Comparison of ENCODE assay signal across 20 cellular contexts in genomic region chrX:40299502-40300118, GRCh38.
DNase-seq lines count a peak whose midpoint lies in the region; ATAC-seq and TF ChIP-seq lines count a peak whose summit lies in the region.
"Had no signal": no experiment of that assay in that cellular context is flagged by ENCODE, and none has a peak within 500 bp of the region (broad histone marks: within the 10 kb centered on the region; RNA-seq: fewer than 3 reads in every experiment).

No MANE protein-coding gene starts in this region.

- H3K9me3 ChIP-seq in CD4-positive, alpha-beta T cell (ENCODE audit: control insufficient read depth, low read length) = no peaks in the 10 kb centered on the region
- H3K9me3 ChIP-seq in Karpas-422 (ENCODE audit: low read length) = no peaks in the 10 kb centered on the region
- H3K9me3 ChIP-seq: esophagus muscularis mucosa, heart left ventricle, Peyer's patch, upper lobe of left lung had no signal

- CTCF ChIA-PET in CD4-positive, alpha-beta T cell (lab: Charles Lee) = no interaction called here

- H3K27ac ChIP-seq in CD4-positive, alpha-beta T cell (ENCODE audit: low read depth, low read length) = no peak overlapping the region
- H3K27ac ChIP-seq in Karpas-422 (ENCODE audit: low read length) = no peak overlapping the region
- H3K27ac ChIP-seq: esophagus muscularis mucosa, heart left ventricle, HL-60, parathyroid adenoma, Peyer's patch, upper lobe of left lung had no signal

- H3K4me3 Mint-ChIP-seq in CD4-positive, alpha-beta T cell = no peak overlapping the region
- H3K4me3 Mint-ChIP-seq in CD14-positive monocyte = peak overlapping the region in 1 of 2 donors; percentile 47
- H3K4me3 Mint-ChIP-seq: dendritic cell treated with granulocyte-macrophage colony-stimulating factor and Interleukin-4, amounts not matched to agents 40 ng/mL and 50 ng/mL, for 4 days had no signal

- H3K4me3 ChIP-seq in Karpas-422 (ENCODE audit: low read length) = no peak overlapping the region
- H3K4me3 ChIP-seq: esophagus muscularis mucosa, heart left ventricle, Peyer's patch, upper lobe of left lung had no signal

- no peaks in the 10 kb centered on the region for H3K36me3 Mint-ChIP-seq in CD4-positive, alpha-beta T cell (ENCODE audit: low read depth)
- no peaks in the 10 kb centered on the region for H3K36me3 Mint-ChIP-seq in CD14-positive monocyte

- no peak overlapping the region for H3K9ac ChIP-seq in Karpas-422 (ENCODE audit: low read length)
- H3K9ac ChIP-seq: parathyroid adenoma had no signal

- H3K4me1 ChIP-seq in Karpas-422 (ENCODE audit: low read length) = peaks cover 8% of the 10 kb centered on the region
- H3K4me1 ChIP-seq: esophagus muscularis mucosa, heart left ventricle, parathyroid adenoma, Peyer's patch, upper lobe of left lung had no signal

- H3K9me3 Mint-ChIP-seq in CD4-positive, alpha-beta T cell = no peaks in the 10 kb centered on the region
- H3K9me3 Mint-ChIP-seq in CD14-positive monocyte = peaks cover 3 to 25% (median 11%) of the 10 kb centered on the region in 7 donors

- no peaks in the 10 kb centered on the region for H4K20me1 ChIP-seq in Karpas-422 (ENCODE audit: insufficient read depth, low read depth, low read length)

- no peak overlapping the region for H3K27ac Mint-ChIP-seq in CD4-positive, alpha-beta T cell
- no peak overlapping the region for H3K27ac Mint-ChIP-seq in CD14-positive monocyte
- H3K27ac Mint-ChIP-seq: dendritic cell treated with granulocyte-macrophage colony-stimulating factor and Interleukin-4, amounts not matched to agents 40 ng/mL and 50 ng/mL, for 4 days had no signal

- peak in 2 of 10 experiments; percentile 3 to 4 for DNase-seq in CD4-positive, alpha-beta T cell
- peak; percentile 38 for DNase-seq in ELF-1 (ENCODE audit: low read depth, low spot score)
- DNase-seq in Karpas-422 = peak; percentile 42
- DNase-seq in germinal center (ENCODE audit: low spot score) = peak; percentile 6
- no peak for DNase-seq in NCI-H510A treated with DMSO at 0.1 percent for 48 hours (lab: John Stamatoyannopoulos, UW)
- DNase-seq in CD14-positive monocyte (ENCODE audit: low spot score) = no peak
- no peak for DNase-seq in 8988T
- DNase-seq: HCEC 1CT, heart left ventricle, kidney, NCI-H187 treated with DMSO at 0.1 percent for 48 hours, NCI-H526 treated with DMSO at 0.1 percent for 48 hours, Peyer's patch, SW 1271, upper lobe of left lung had no signal

- H3K27me3 ChIP-seq in CD4-positive, alpha-beta T cell (ENCODE audit: control insufficient read depth, insufficient read depth, low read length) = no peaks in the 10 kb centered on the region
- H3K27me3 ChIP-seq in Karpas-422 (ENCODE audit: low read length) = no peaks in the 10 kb centered on the region
- H3K27me3 ChIP-seq: Peyer's patch, upper lobe of left lung had no signal

- H2AFZ ChIP-seq in Karpas-422 (ENCODE audit: low read length) = no peak overlapping the region
- H2AFZ ChIP-seq: parathyroid adenoma had no signal

- no peaks in the 10 kb centered on the region for H3K79me2 ChIP-seq in Karpas-422 (ENCODE audit: low read length)
- H3K79me2 ChIP-seq: parathyroid adenoma had no signal

- no peaks in the 10 kb centered on the region for H3K36me3 ChIP-seq in Karpas-422 (ENCODE audit: insufficient read depth, low read length)
- H3K36me3 ChIP-seq: esophagus muscularis mucosa, heart left ventricle, Peyer's patch, upper lobe of left lung had no signal

- POLR2A ChIA-PET in CD4-positive, alpha-beta T cell (lab: Charles Lee) = no interaction called here

- intact Hi-C loops in CD4-positive, alpha-beta T cell (cut with DNase I, micrococcal nuclease) = no loop called here
- intact Hi-C loops in CD14-positive monocyte (cut with micrococcal nuclease) = loop anchor here in 1 of 2 donors (10.0 kb wide), 1 partner anchor 85 kb away; no protein-coding TSS in a partner anchor

- peaks cover 9% of the 10 kb centered on the region for H3K4me1 Mint-ChIP-seq in CD4-positive, alpha-beta T cell (ENCODE audit: low read depth)
- peaks cover 8% of the 10 kb centered on the region for H3K4me1 Mint-ChIP-seq in CD14-positive monocyte

- H3K4me2 ChIP-seq in Karpas-422 (ENCODE audit: low read depth, low read length, poor library complexity, severe bottlenecking) = no peak overlapping the region

- H3K27me3 Mint-ChIP-seq in CD4-positive, alpha-beta T cell = no peaks in the 10 kb centered on the region
- H3K27me3 Mint-ChIP-seq in CD14-positive monocyte (ENCODE audit: low read depth in 3 of 3) = peaks cover 3 to 11% (median 6%) of the 10 kb centered on the region in 3 donors

- H3K9me2 ChIP-seq in Karpas-422 (replicated peaks; ENCODE audit: insufficient read depth, low read length) = no peaks in the 10 kb centered on the region

- peak; percentile 34 for ATAC-seq in CD4-positive, alpha-beta T cell (ENCODE audit: poor library complexity)
- no peak for ATAC-seq in HG03571 (IDR thresholded peaks at IDR 0.05; ENCODE audit: unreplicated experiment)
- ATAC-seq: heart left ventricle had no signal

- no peak for TF ChIP-seq CTCF in CD4-positive, alpha-beta T cell (IDR thresholded peaks at IDR 0.05)
- TF ChIP-seq CTCF in CD14-positive monocyte (IDR thresholded peaks at IDR 0.05) = no peak

Comparison
In these comparisons a context has a peak if more than half of its experiments do, and no peak if none do; other contexts are left out.
1. DNase-seq: peak in ELF-1 (single experiment), Karpas-422 (single experiment) and germinal center (single experiment); none in NCI-H510A treated with DMSO at 0.1 percent for 48 hours (single experiment), CD14-positive monocyte (single experiment) and 8988T (single experiment).